8 cellular contexts compared by ENCODE assay signal in genomic region chr5:124902097-124902821, GRCh38.
A peak's percentile ranks its signal among the peaks of the same experiment; 100 is the strongest.
DNase-seq lines count a peak whose midpoint lies in the region; ATAC-seq, FAIRE-seq and TF ChIP-seq lines count a peak whose summit lies in the region.

No MANE protein-coding gene starts in this region.

- H3K27me3 Mint-ChIP-seq in nephron progenitor cell (ENCODE audit: low read depth, poor library complexity) = no peaks in the 10 kb centered on the region

- H3K27me3 ChIP-seq in adipocyte (replicated peaks; ENCODE audit: control insufficient read depth, insufficient read depth, low read length) = no peaks in the 10 kb centered on the region

- peak overlapping the region; percentile 33 for H3K4me3 Mint-ChIP-seq in nephron progenitor cell

- no peak overlapping the region for H3K9ac ChIP-seq in adipocyte (ENCODE audit: low read length)

- no peaks in the 10 kb centered on the region for H3K9me3 ChIP-seq in adipocyte (ENCODE audit: control insufficient read depth, low read length)

- peak overlapping the region; percentile 87 for H3K27ac Mint-ChIP-seq in nephron progenitor cell

- H3K36me3 ChIP-seq in adipocyte (ENCODE audit: control insufficient read depth, insufficient read depth, low read length, severe bottlenecking) = no peaks in the 10 kb centered on the region

- H3K4me3 ChIP-seq in adipocyte (ENCODE audit: low read length) = no peak overlapping the region

- H3K4me1 Mint-ChIP-seq in nephron progenitor cell = peaks cover 63% of the 10 kb centered on the region

- TF ChIP-seq CTCF in nephron progenitor cell (IDR thresholded peaks at IDR 0.05) = no peak

- peak; percentile 99 for ATAC-seq in GM18502 (IDR thresholded peaks at IDR 0.05; ENCODE audit: poor library complexity, unreplicated experiment)
- ATAC-seq in HG02763 (IDR thresholded peaks at IDR 0.05; ENCODE audit: unreplicated experiment) = peak; percentile 100

- no peak for FAIRE-seq in frontal cortex (lab: Jason Lieb, UNC)

- peaks cover 11% of the 10 kb centered on the region for H3K9me3 Mint-ChIP-seq in nephron progenitor cell

- DNase-seq in A172 (ENCODE audit: low spot score) (peak; percentile 46), NCI-H146 treated with DMSO at 0.1 percent for 48 hours (lab: John Stamatoyannopoulos, UW; ENCODE audit: unreplicated experiment) (peak; percentile 88), adipocyte (ENCODE audit: low read depth) (peak; percentile 40), nephron progenitor cell (no peak), HK-2 (ENCODE audit: unreplicated experiment) (no peak), frontal cortex (ENCODE audit: low spot score in 2 of 2) (no peak)

- H3K4me1 ChIP-seq in adipocyte (ENCODE audit: control insufficient read depth, insufficient read depth, low read length) = peaks cover 19% of the 10 kb centered on the region

- peaks cover 12% of the 10 kb centered on the region for H3K36me3 Mint-ChIP-seq in nephron progenitor cell (ENCODE audit: low read depth)

Comparison
In these comparisons a context has a peak if more than half of its experiments do, and no peak if none do; other contexts are left out.
1. DNase-seq: peak in A172 (single experiment), NCI-H146 treated with DMSO at 0.1 percent for 48 hours (single experiment) and adipocyte (single experiment); none in nephron progenitor cell (single experiment), HK-2 (single experiment) and frontal cortex (0 of 2).